ENCODE assay signal across 8 cellular contexts in genomic region chr20:34538671-34539123, GRCh38. TPM values are rescaled to one million over a fixed set of nuclear protein-coding genes. Genes with fewer than 3 reads are reported as not detected.
DNase-seq lines count a peak whose midpoint lies in the region; ATAC-seq and TF ChIP-seq lines count a peak whose summit lies in the region.

No MANE protein-coding gene starts in this region.

- H3K9me3 ChIP-seq in SJCRH30 (replicated peaks) (no peaks in the 10 kb centered on the region), left ventricle myocardium inferior (replicated peaks) (no peaks in the 10 kb centered on the region), neuronal stem cell (replicated peaks in 1 of 2; ENCODE audit: control insufficient read depth in 2 of 2, insufficient read depth in 1 of 2, low read depth in 1 of 2, low read length in 2 of 2) (no peaks in the 10 kb centered on the region)

- no peak overlapping the region for H2BK5ac ChIP-seq in neuronal stem cell (ENCODE audit: low read length)

- H2AK5ac ChIP-seq in neuronal stem cell (ENCODE audit: low read depth, low read length) = no peak overlapping the region

- H3K27me3 ChIP-seq in H7 (ENCODE audit: control insufficient read depth, insufficient read depth, low read length) = no peaks in the 10 kb centered on the region
- H3K27me3 ChIP-seq in SJCRH30 = no peaks in the 10 kb centered on the region
- no peaks in the 10 kb centered on the region for H3K27me3 ChIP-seq in left ventricle myocardium inferior (ENCODE audit: low read depth)
- H3K27me3 ChIP-seq in neuronal stem cell (ENCODE audit: control insufficient read depth in 3 of 3, insufficient read depth in 3 of 3, low read depth in 1 of 3, low read length in 3 of 3) = no peaks in the 10 kb centered on the region

- H3K4me1 ChIP-seq in SJCRH30 (peaks cover 6% of the 10 kb centered on the region), left ventricle myocardium inferior (peaks cover 31% of the 10 kb centered on the region), neuronal stem cell (ENCODE audit: control insufficient read depth in 2 of 2, insufficient read depth in 1 of 2, low read depth in 1 of 2, low read length in 2 of 2) (no peaks in the 10 kb centered on the region)

- no peak overlapping the region for H2BK15ac ChIP-seq in neuronal stem cell (ENCODE audit: low read length)

- no peak overlapping the region for H4K91ac ChIP-seq in neuronal stem cell (ENCODE audit: low read depth, low read length, poor library complexity)

- H3K4me2 ChIP-seq in neuronal stem cell (ENCODE audit: insufficient read depth, low read length, poor library complexity, severe bottlenecking) = no peak overlapping the region

- H3K79me1 ChIP-seq in neuronal stem cell (ENCODE audit: low read depth, low read length) = no peaks in the 10 kb centered on the region

- no peak overlapping the region for H3K9ac ChIP-seq in neuronal stem cell (ENCODE audit: low read depth, low read length, poor library complexity)

- no CpG with 5 or more reads among the region's 5 CpGs for WGBS in neuronal stem cell (ENCODE audit: extremely low coverage in 2 of 2, insufficient read length in 2 of 2, insufficient replicate concordance in 1 of 2), 2 donors

- H3K27ac ChIP-seq in SJCRH30 = no peak overlapping the region
- H3K27ac ChIP-seq in left ventricle myocardium inferior (replicated peaks) = no peak overlapping the region
- no peak overlapping the region for H3K27ac ChIP-seq in neuronal stem cell (replicated peaks; ENCODE audit: low read length)

- no peak overlapping the region for H2BK120ac ChIP-seq in neuronal stem cell (ENCODE audit: low read depth, low read length)

- no peak overlapping the region for H3K18ac ChIP-seq in neuronal stem cell (ENCODE audit: low read length)

- H3K14ac ChIP-seq in neuronal stem cell (ENCODE audit: low read length) = no peak overlapping the region

- H3K36me3 ChIP-seq in H7 (replicated peaks; ENCODE audit: control insufficient read depth, insufficient read depth, low read length) = peaks cover 34% of the 10 kb centered on the region
- peaks cover 34% of the 10 kb centered on the region for H3K36me3 ChIP-seq in SJCRH30
- peaks cover 73% of the 10 kb centered on the region for H3K36me3 ChIP-seq in left ventricle myocardium inferior
- peaks cover 48 to 84% of the 10 kb centered on the region in 2 donors for H3K36me3 ChIP-seq in neuronal stem cell (replicated peaks in 1 of 2; ENCODE audit: control insufficient read depth in 2 of 2, insufficient read depth in 2 of 2, low read length in 2 of 2)

- no peak overlapping the region for H2AFZ ChIP-seq in neuronal stem cell (ENCODE audit: low read length)

- no peak for ATAC-seq in HG03565 (IDR thresholded peaks at IDR 0.05; ENCODE audit: unreplicated experiment)

- H2BK12ac ChIP-seq in neuronal stem cell (ENCODE audit: low read length) = no peak overlapping the region

- peak; percentile 84 for TF ChIP-seq CTCF in left ventricle myocardium inferior (IDR thresholded peaks at IDR 0.05; ENCODE audit: borderline replicate concordance)

- H3K4ac ChIP-seq in neuronal stem cell (ENCODE audit: low read length) = no peak overlapping the region

- H3K4me3 ChIP-seq in H7 (ENCODE audit: insufficient read depth, low read depth, low read length) (no peak overlapping the region), SJCRH30 (no peak overlapping the region), left ventricle myocardium inferior (no peak overlapping the region), neuronal stem cell (ENCODE audit: low read length in 2 of 2) (no peak overlapping the region)

- no peak overlapping the region for H3K23ac ChIP-seq in neuronal stem cell (ENCODE audit: low read depth, low read length, poor library complexity)

- intact Hi-C loops in left ventricle myocardium inferior (cut with micrococcal nuclease) = no loop called here

- DNase-seq in AG20443 (ENCODE audit: low spot score) = peak; percentile 83
- peak; percentile 81 for DNase-seq in H7
- peak; percentile 68 to 84 for DNase-seq in SJCRH30
- peak; percentile 26 for DNase-seq in activated naive CD8-positive, alpha-beta T cell treated with anti-CD3 and anti-CD28 coated beads, Interleukin-2, amount 50 U/mL, for 16 hours (ENCODE audit: low read depth, low spot score)
- DNase-seq in left ventricle myocardium inferior = peak; percentile 48
- DNase-seq in stimulated activated CD4-positive, alpha-beta T cell treated with anti-CD3 and anti-CD28 coated beads, Interleukin-12 subunit alpha, Interleukin-12 subunit beta, amount 100 ng/mL, for 48 hours (ENCODE audit: low read depth in 2 of 3, low spot score in 1 of 3) = peak; percentile 30 to 60 (median 47)
- DNase-seq in neuronal stem cell (ENCODE audit: low spot score) = no peak

- H4K8ac ChIP-seq in neuronal stem cell (ENCODE audit: low read depth, low read length) = no peak overlapping the region

RNA-seq across cellular contexts. Expression of gene MAP1LC3A, which starts 19.8 kb away (rescaled TPM):
- 7.6 and 13.4 TPM in 2 replicates for total RNA-seq in H7 (2014; rRNA removed; shearing (Covaris generic))
- 0.10 and 0.23 TPM in 2 replicates for total RNA-seq in SJCRH30 (2014; rRNA removed; shearing (Covaris generic))
- 110 TPM for total RNA-seq in left ventricle myocardium inferior
- 10.4 TPM for polyA plus RNA-seq in neuronal stem cell (2013, experiment 1 of 2)
- polyA plus RNA-seq in neuronal stem cell (2013, experiment 2 of 2) = 10.7 TPM

RNA-seq across cellular contexts. Expression of gene DYNLRB1, which starts 22.5 kb away (rescaled TPM):
- 168 and 193 TPM in 2 replicates for total RNA-seq in H7 (2014; rRNA removed; shearing (Covaris generic))
- 199 and 256 TPM in 2 replicates for total RNA-seq in SJCRH30 (2014; rRNA removed; shearing (Covaris generic))
- 166 TPM for total RNA-seq in left ventricle myocardium inferior
- 334 TPM for polyA plus RNA-seq in neuronal stem cell (2013, experiment 1 of 2)
- 321 TPM for polyA plus RNA-seq in neuronal stem cell (2013, experiment 2 of 2)
